Comparison of ENCODE assay signal across 2 cellular contexts in genomic region chr10:74165530-74165901, GRCh38.
TF ChIP-seq lines count a peak whose summit lies in the region.

No MANE protein-coding gene starts in this region.

TF ChIP-seq in IMR-90, 13 proteins besides CTCF, POLR2A, EP300 and RAD21:
- TF ChIP-seq SMC3 (IDR thresholded peaks at IDR 0.05; ENCODE audit: low read depth, low read length) (no peak), MAZ (IDR thresholded peaks at IDR 0.05; ENCODE audit: borderline replicate concordance, low read depth, low read length) (no peak), RCOR1 (IDR thresholded peaks at IDR 0.05; ENCODE audit: insufficient replicate concordance, low read length) (no peak), NFE2L2 (IDR thresholded peaks at IDR 0.05; ENCODE audit: low read depth, low read length) (no peak), CHD1 (IDR thresholded peaks at IDR 0.05; ENCODE audit: low read depth, low read length) (no peak), RFX5 (IDR thresholded peaks at IDR 0.05; ENCODE audit: low read depth, low read length) (no peak), CEBPB (IDR thresholded peaks at IDR 0.05; ENCODE audit: low read depth, low read length) (no peak), BHLHE40 (IDR thresholded peaks at IDR 0.05; ENCODE audit: low read depth, low read length) (peak; percentile 57; the same call in 1 of the 2 replicates), MAFK (IDR thresholded peaks at IDR 0.05; ENCODE audit: low read depth, low read length) (no peak), FOS (IDR thresholded peaks at IDR 0.05; ENCODE audit: low read depth, low read length) (peak; percentile 23; the same call in 1 of the 2 replicates), MXI1 (IDR thresholded peaks at IDR 0.05; ENCODE audit: borderline replicate concordance, low read depth, low read length) (no peak)
- TF ChIP-seq, protein P1, sequence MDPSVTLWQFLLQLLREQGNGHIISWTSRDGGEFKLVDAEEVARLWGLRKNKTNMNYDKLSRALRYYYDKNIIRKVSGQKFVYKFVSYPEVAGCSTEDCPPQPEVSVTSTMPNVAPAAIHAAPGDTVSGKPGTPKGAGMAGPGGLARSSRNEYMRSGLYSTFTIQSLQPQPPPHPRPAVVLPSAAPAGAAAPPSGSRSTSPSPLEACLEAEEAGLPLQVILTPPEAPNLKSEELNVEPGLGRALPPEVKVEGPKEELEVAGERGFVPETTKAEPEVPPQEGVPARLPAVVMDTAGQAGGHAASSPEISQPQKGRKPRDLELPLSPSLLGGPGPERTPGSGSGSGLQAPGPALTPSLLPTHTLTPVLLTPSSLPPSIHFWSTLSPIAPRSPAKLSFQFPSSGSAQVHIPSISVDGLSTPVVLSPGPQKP (IDR thresholded peaks at IDR 0.05; ENCODE audit: borderline replicate concordance, low read depth, low read length): no peak
- TF ChIP-seq, protein P2, sequence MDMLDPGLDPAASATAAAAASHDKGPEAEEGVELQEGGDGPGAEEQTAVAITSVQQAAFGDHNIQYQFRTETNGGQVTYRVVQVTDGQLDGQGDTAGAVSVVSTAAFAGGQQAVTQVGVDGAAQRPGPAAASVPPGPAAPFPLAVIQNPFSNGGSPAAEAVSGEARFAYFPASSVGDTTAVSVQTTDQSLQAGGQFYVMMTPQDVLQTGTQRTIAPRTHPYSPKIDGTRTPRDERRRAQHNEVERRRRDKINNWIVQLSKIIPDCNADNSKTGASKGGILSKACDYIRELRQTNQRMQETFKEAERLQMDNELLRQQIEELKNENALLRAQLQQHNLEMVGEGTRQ (IDR thresholded peaks at IDR 0.05; ENCODE audit: low read depth, low read length): no peak
TF ChIP-seq in IMR-90: peak in this region for 2.

TF ChIP-seq in GM12878, 131 proteins besides CTCF, POLR2A, EP300 and RAD21:
- no peak for TF ChIP-seq TCF7 (IDR thresholded peaks at IDR 0.05; ENCODE audit: borderline replicate concordance)
- TF ChIP-seq, protein P3, sequence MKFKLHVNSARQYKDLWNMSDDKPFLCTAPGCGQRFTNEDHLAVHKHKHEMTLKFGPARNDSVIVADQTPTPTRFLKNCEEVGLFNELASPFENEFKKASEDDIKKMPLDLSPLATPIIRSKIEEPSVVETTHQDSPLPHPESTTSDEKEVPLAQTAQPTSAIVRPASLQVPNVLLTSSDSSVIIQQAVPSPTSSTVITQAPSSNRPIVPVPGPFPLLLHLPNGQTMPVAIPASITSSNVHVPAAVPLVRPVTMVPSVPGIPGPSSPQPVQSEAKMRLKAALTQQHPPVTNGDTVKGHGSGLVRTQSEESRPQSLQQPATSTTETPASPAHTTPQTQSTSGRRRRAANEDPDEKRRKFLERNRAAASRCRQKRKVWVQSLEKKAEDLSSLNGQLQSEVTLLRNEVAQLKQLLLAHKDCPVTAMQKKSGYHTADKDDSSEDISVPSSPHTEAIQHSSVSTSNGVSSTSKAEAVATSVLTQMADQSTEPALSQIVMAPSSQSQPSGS (IDR thresholded peaks at IDR 0.05; ENCODE audit: low read length): 0 out of 2 replicates have a peak, but pooled peaks have one; percentile 7
